ENCODE assay signal across 19 cellular contexts in genomic region chr9:99120256-99120655, GRCh38. TPM values are rescaled to one million over a fixed set of nuclear protein-coding genes. Genes with fewer than 3 reads are reported as not detected.
A peak's percentile ranks its signal among the peaks of the same experiment; 100 is the strongest.
DNase-seq lines count a peak whose midpoint lies in the region; ATAC-seq, FAIRE-seq and TF ChIP-seq lines count a peak whose summit lies in the region.
"Had no signal": no experiment of that assay in that cellular context is flagged by ENCODE, and none has a peak within 500 bp of the region (broad histone marks: within the 10 kb centered on the region; RNA-seq: fewer than 3 reads in every experiment).

No MANE protein-coding gene starts in this region.

- no peaks in the 10 kb centered on the region for H3K9me2 ChIP-seq in Loucy (replicated peaks; ENCODE audit: low read depth, low read length)

- H3K36me3 ChIP-seq in Loucy (ENCODE audit: insufficient read depth, low read length): no peaks in the 10 kb centered on the region
- H3K36me3 ChIP-seq in astrocyte (ENCODE audit: insufficient read depth, low read length): no peaks in the 10 kb centered on the region

- no peaks in the 10 kb centered on the region for H3K9me3 ChIP-seq in Loucy (ENCODE audit: insufficient read depth, low read depth, low read length)
- H3K9me3 ChIP-seq in astrocyte (ENCODE audit: insufficient read depth, low read depth, low read length): no peaks in the 10 kb centered on the region
- H3K9me3 ChIP-seq: body of pancreas, testis had no signal

- H3K4me1 ChIP-seq in Loucy (ENCODE audit: insufficient read depth, low read length, poor library complexity, severe bottlenecking) (peaks cover 65% of the 10 kb centered on the region), astrocyte (ENCODE audit: insufficient read depth, low read length) (no peaks in the 10 kb centered on the region)
- H3K4me1 ChIP-seq: body of pancreas, testis had no signal

- peak overlapping the region; percentile 58 for H3K27ac Mint-ChIP-seq in activated naive CD8-positive, alpha-beta T cell
- no peak overlapping the region for H3K27ac Mint-ChIP-seq in activated naive CD8-positive, alpha-beta T cell treated with anti-CD3 and anti-CD28 coated beads, Interleukin-2, amount 50 U/mL, for 24 hours
- no peak overlapping the region for H3K27ac Mint-ChIP-seq in astrocyte (ENCODE audit: unreplicated experiment)
- H3K27ac Mint-ChIP-seq in stimulated activated naive B cell treated with anti-CD40 and anti-IgM and Interleukin-4, amounts not matched to agents 10 μg/mL and 1 μg/mL and 100 μg/mL, for 72 hours: peak overlapping the region; percentile 33
- H3K27ac Mint-ChIP-seq: WTC11 had no signal

- H3K9ac ChIP-seq in Loucy (ENCODE audit: low read depth, low read length, poor library complexity, severe bottlenecking): no peak overlapping the region
- no peak overlapping the region for H3K9ac ChIP-seq in astrocyte (ENCODE audit: low read length)

- H3K27ac ChIP-seq in astrocyte (ENCODE audit: low read depth, low read length) (no peak overlapping the region), dorsolateral prefrontal cortex (no peak overlapping the region)
- H3K27ac ChIP-seq: body of pancreas, coronary artery, foreskin keratinocyte, testis had no signal

- H3K4me3 Mint-ChIP-seq in activated naive CD8-positive, alpha-beta T cell: peak overlapping the region; percentile 40
- no peak overlapping the region for H3K4me3 Mint-ChIP-seq in activated naive CD8-positive, alpha-beta T cell treated with anti-CD3 and anti-CD28 coated beads, Interleukin-2, amount 50 U/mL, for 24 hours
- no peak overlapping the region for H3K4me3 Mint-ChIP-seq in astrocyte (ENCODE audit: unreplicated experiment)
- no peak overlapping the region for H3K4me3 Mint-ChIP-seq in stimulated activated naive B cell treated with anti-CD40 and anti-IgM and Interleukin-4, amounts not matched to agents 10 μg/mL and 1 μg/mL and 100 μg/mL, for 72 hours
- H3K4me3 Mint-ChIP-seq: WTC11 had no signal

- no peak for DNase-seq in activated naive CD8-positive, alpha-beta T cell treated with anti-CD3 and anti-CD28 coated beads, Interleukin-2, amount 50 U/mL, for 24 hours
- DNase-seq in astrocyte (ENCODE audit: low read depth) (no peak), GM19240 (ENCODE audit: insufficient read length, low spot score) (no peak), sciatic nerve (ENCODE audit: low spot score) (no peak), dorsolateral prefrontal cortex (no peak)
- no peak for DNase-seq in stimulated activated naive B cell treated with anti-CD40 and anti-IgM and Interleukin-4, amounts not matched to agents 10 μg/mL and 1 μg/mL and 100 μg/mL, for 72 hours
- DNase-seq: body of pancreas, DMS53, foreskin keratinocyte, left cardiac atrium, MM.1S, NCI-H1694, testis had no signal

- intact Hi-C loops in sciatic nerve (cut with DNase I): no loop called here
- intact Hi-C loops in dorsolateral prefrontal cortex (cut with DNase I): no loop called here

- peaks cover 90% of the 10 kb centered on the region for H3K4me1 Mint-ChIP-seq in activated naive CD8-positive, alpha-beta T cell (ENCODE audit: low read depth)
- H3K4me1 Mint-ChIP-seq in activated naive CD8-positive, alpha-beta T cell treated with anti-CD3 and anti-CD28 coated beads, Interleukin-2, amount 50 U/mL, for 24 hours: peaks cover 85% of the 10 kb centered on the region
- H3K4me1 Mint-ChIP-seq in astrocyte (ENCODE audit: low read depth, unreplicated experiment): peaks cover 31% of the 10 kb centered on the region
- H3K4me1 Mint-ChIP-seq in stimulated activated naive B cell treated with anti-CD40 and anti-IgM and Interleukin-4, amounts not matched to agents 10 μg/mL and 1 μg/mL and 100 μg/mL, for 72 hours: peaks cover 32 to 56% of the 10 kb centered on the region in 2 donors

- peaks cover 100% of the 10 kb centered on the region for H3K79me2 ChIP-seq in Loucy (ENCODE audit: insufficient read depth, low read length)
- H3K79me2 ChIP-seq in astrocyte (ENCODE audit: insufficient read depth, low read length): peaks cover 98% of the 10 kb centered on the region

- no peaks in the 10 kb centered on the region for H3K9me3 Mint-ChIP-seq in activated naive CD8-positive, alpha-beta T cell (ENCODE audit: low read depth)
- peaks cover 4% of the 10 kb centered on the region for H3K9me3 Mint-ChIP-seq in activated naive CD8-positive, alpha-beta T cell treated with anti-CD3 and anti-CD28 coated beads, Interleukin-2, amount 50 U/mL, for 24 hours
- H3K9me3 Mint-ChIP-seq in astrocyte (ENCODE audit: unreplicated experiment): no peaks in the 10 kb centered on the region
- peaks cover 0 to 2% of the 10 kb centered on the region in 2 donors for H3K9me3 Mint-ChIP-seq in stimulated activated naive B cell treated with anti-CD40 and anti-IgM and Interleukin-4, amounts not matched to agents 10 μg/mL and 1 μg/mL and 100 μg/mL, for 72 hours

- peaks cover 88% of the 10 kb centered on the region for H4K20me1 ChIP-seq in Loucy (ENCODE audit: insufficient read depth, low read length, poor library complexity, severe bottlenecking)
- peaks cover 75% of the 10 kb centered on the region for H4K20me1 ChIP-seq in astrocyte (ENCODE audit: insufficient read depth, low read length)

- TF ChIP-seq CTCF in Loucy (conservative IDR thresholded peaks at IDR 0.05; ENCODE audit: low read length) (no peak), astrocyte (IDR thresholded peaks at IDR 0.05; ENCODE audit: insufficient read depth, low read depth, low read length) (no peak), dorsolateral prefrontal cortex (IDR thresholded peaks at IDR 0.05 in 54 of 56, conservative IDR thresholded peaks at IDR 0.05 in 2 of 56; ENCODE audit: low read depth in 1 of 56, partially characterized antibody in 56 of 56) (no peak)

- H3F3A ChIP-seq in Loucy (ENCODE audit: low read depth): no peaks in the 10 kb centered on the region

- H2AFZ ChIP-seq in Loucy (ENCODE audit: low read length) (no peak overlapping the region), astrocyte (ENCODE audit: low read depth, low read length) (no peak overlapping the region)

- H3K4me3 ChIP-seq in Loucy (ENCODE audit: low read length, poor library complexity, severe bottlenecking) (no peak overlapping the region), astrocyte (ENCODE audit: insufficient read depth, low read depth, low read length) (no peak overlapping the region), dorsolateral prefrontal cortex (no peak overlapping the region)
- H3K4me3 ChIP-seq: body of pancreas, coronary artery, testis had no signal

- peaks cover 4% of the 10 kb centered on the region for H3K36me3 Mint-ChIP-seq in activated naive CD8-positive, alpha-beta T cell
- no peaks in the 10 kb centered on the region for H3K36me3 Mint-ChIP-seq in activated naive CD8-positive, alpha-beta T cell treated with anti-CD3 and anti-CD28 coated beads, Interleukin-2, amount 50 U/mL, for 24 hours (ENCODE audit: low read depth)
- no peaks in the 10 kb centered on the region for H3K36me3 Mint-ChIP-seq in astrocyte (ENCODE audit: low read depth, unreplicated experiment)
- H3K36me3 Mint-ChIP-seq in stimulated activated naive B cell treated with anti-CD40 and anti-IgM and Interleukin-4, amounts not matched to agents 10 μg/mL and 1 μg/mL and 100 μg/mL, for 72 hours: peaks cover 5 to 10% of the 10 kb centered on the region in 2 donors

- no peaks in the 10 kb centered on the region for H3K27me3 ChIP-seq in Loucy (ENCODE audit: insufficient read depth, low read length, poor library complexity, severe bottlenecking)
- H3K27me3 ChIP-seq in astrocyte (ENCODE audit: insufficient read depth, low read length): no peaks in the 10 kb centered on the region
- H3K27me3 ChIP-seq in dorsolateral prefrontal cortex: no peaks in the 10 kb centered on the region
- H3K27me3 ChIP-seq: body of pancreas, foreskin keratinocyte, testis had no signal

- no peaks in the 10 kb centered on the region for H3K27me3 Mint-ChIP-seq in activated naive CD8-positive, alpha-beta T cell
- no peaks in the 10 kb centered on the region for H3K27me3 Mint-ChIP-seq in activated naive CD8-positive, alpha-beta T cell treated with anti-CD3 and anti-CD28 coated beads, Interleukin-2, amount 50 U/mL, for 24 hours
- H3K27me3 Mint-ChIP-seq in astrocyte (ENCODE audit: low read depth, unreplicated experiment): no peaks in the 10 kb centered on the region
- no peaks in the 10 kb centered on the region for H3K27me3 Mint-ChIP-seq in stimulated activated naive B cell treated with anti-CD40 and anti-IgM and Interleukin-4, amounts not matched to agents 10 μg/mL and 1 μg/mL and 100 μg/mL, for 72 hours

- H3K4me2 ChIP-seq in Loucy (ENCODE audit: low read depth, low read length, poor library complexity, severe bottlenecking) (peak overlapping the region; percentile 84), astrocyte (ENCODE audit: low read length) (no peak overlapping the region)

- FAIRE-seq in astrocyte (lab: Jason Lieb, UNC): peak; percentile 65
- FAIRE-seq: GM18507, H1 had no signal

- no peak for ATAC-seq in activated naive CD8-positive, alpha-beta T cell treated with anti-CD3 and anti-CD28 coated beads, Interleukin-2, amount 50 U/mL, for 24 hours
- peak in 1 of 2 donors; percentile 35 for ATAC-seq in stimulated activated naive B cell treated with anti-CD40 and anti-IgM and Interleukin-4, amounts not matched to agents 10 μg/mL and 1 μg/mL and 100 μg/mL, for 72 hours (replicated peaks)
- ATAC-seq in sciatic nerve: no peak
- ATAC-seq: body of pancreas, foreskin keratinocyte, left cardiac atrium, WTC11 had no signal

RNA-seq across cellular contexts. Expression of gene TGFBR1, which starts 15.3 kb away (rescaled TPM):
- total RNA-seq in astrocyte: 203 and 213 TPM in 2 replicates
- 71.3 TPM for total RNA-seq in sciatic nerve
- 10 to 100 TPM in 119 of 120 experiments, 1 to 10 TPM in 1; 9.7 to 58.1 (median 21.3) TPM for total RNA-seq in dorsolateral prefrontal cortex

Comparison
In these comparisons a context has a peak if more than half of its experiments do, and no peak if none do; other contexts are left out.
1. H3K27ac Mint-ChIP-seq: peak in activated naive CD8-positive, alpha-beta T cell (single experiment) and stimulated activated naive B cell treated with anti-CD40 and anti-IgM and Interleukin-4, amounts not matched to agents 10 μg/mL and 1 μg/mL and 100 μg/mL, for 72 hours (single experiment); none in activated naive CD8-positive, alpha-beta T cell treated with anti-CD3 and anti-CD28 coated beads, Interleukin-2, amount 50 U/mL, for 24 hours (single experiment) and astrocyte (single experiment).